9 cellular contexts compared by ENCODE assay signal in genomic region chr12:45183263-45183662, GRCh38. TPM values are rescaled to one million over a fixed set of nuclear protein-coding genes. Genes with fewer than 3 reads are reported as not detected.
DNase-seq lines count a peak whose midpoint lies in the region; ATAC-seq, FAIRE-seq and TF ChIP-seq lines count a peak whose summit lies in the region.
"Had no signal": no experiment of that assay in that cellular context is flagged by ENCODE, and none has a peak within 500 bp of the region (broad histone marks: within the 10 kb centered on the region; RNA-seq: fewer than 3 reads in every experiment).

No MANE protein-coding gene starts in this region.

- peaks cover 12% of the 10 kb centered on the region for H3K36me3 Mint-ChIP-seq in endodermal cell (ENCODE audit: low read depth)
- H3K36me3 Mint-ChIP-seq in progenitor cell of endocrine pancreas (ENCODE audit: insufficient read depth) = peaks cover 9% of the 10 kb centered on the region
- H3K36me3 Mint-ChIP-seq in activated T-cell treated with anti-CD3 and anti-CD28 coated beads, Interleukin-2, amount 50 U/mL, for 4 hours (ENCODE audit: insufficient read depth) = peaks cover 15% of the 10 kb centered on the region

- H3K27me3 Mint-ChIP-seq in endodermal cell (ENCODE audit: insufficient read depth) = no peaks in the 10 kb centered on the region
- no peaks in the 10 kb centered on the region for H3K27me3 Mint-ChIP-seq in progenitor cell of endocrine pancreas
- H3K27me3 Mint-ChIP-seq in activated T-cell treated with anti-CD3 and anti-CD28 coated beads, Interleukin-2, amount 50 U/mL, for 4 hours (ENCODE audit: low read depth) = no peaks in the 10 kb centered on the region

- POLR2A ChIA-PET in GM10248 (lab: Yijun Ruan, JAX) = no interaction called here

- no peak overlapping the region for H3K9ac ChIP-seq in OCI-LY1 (ENCODE audit: low read length)
- H3K9ac ChIP-seq in endodermal cell (ENCODE audit: extremely low read depth, low read length, poor library complexity, severe bottlenecking) = no peak overlapping the region

- H3K4me1 ChIP-seq in OCI-LY1 (ENCODE audit: insufficient read depth, low read length, severe bottlenecking) (no peaks in the 10 kb centered on the region), endodermal cell (ENCODE audit: control insufficient read depth, insufficient read depth, low read length) (no peaks in the 10 kb centered on the region)

- H3K4me2 ChIP-seq in OCI-LY1 (ENCODE audit: low read length) = no peak overlapping the region

- CTCF ChIA-PET in GM10248 (lab: Yijun Ruan, JAX) = interaction anchor here (1.2 to 3.1 kb wide), 4 partner anchors 8 to 33 kb away, joined by 3 to 14 read pairs (median 4); no protein-coding TSS in a partner anchor

- TF ChIP-seq CTCF in GM10248 (IDR thresholded peaks at IDR 0.05; ENCODE audit: control extremely low read depth, extremely low read depth, low read depth, missing control alignments) (peak; percentile 27), OCI-LY1 (IDR thresholded peaks at IDR 0.05; ENCODE audit: low read length) (peak; percentile 41; the same call in 1 of the 2 replicates), endodermal cell (conservative IDR thresholded peaks at IDR 0.05) (peak; percentile 60), progenitor cell of endocrine pancreas (IDR thresholded peaks at IDR 0.05; ENCODE audit: unreplicated experiment) (peak; percentile 36)

- H3K4me1 Mint-ChIP-seq in endodermal cell = peaks cover 5% of the 10 kb centered on the region
- H3K4me1 Mint-ChIP-seq in progenitor cell of endocrine pancreas (ENCODE audit: low read depth) = no peaks in the 10 kb centered on the region
- no peaks in the 10 kb centered on the region for H3K4me1 Mint-ChIP-seq in activated T-cell treated with anti-CD3 and anti-CD28 coated beads, Interleukin-2, amount 50 U/mL, for 4 hours (ENCODE audit: low read depth)

- peaks cover 19% of the 10 kb centered on the region for H3K9me3 Mint-ChIP-seq in endodermal cell
- H3K9me3 Mint-ChIP-seq in progenitor cell of endocrine pancreas (ENCODE audit: low read depth) = peaks cover 7% of the 10 kb centered on the region
- peaks cover 7% of the 10 kb centered on the region for H3K9me3 Mint-ChIP-seq in activated T-cell treated with anti-CD3 and anti-CD28 coated beads, Interleukin-2, amount 50 U/mL, for 4 hours

- no peak overlapping the region for H3K4me3 ChIP-seq in OCI-LY1 (ENCODE audit: low read depth, low read length, poor library complexity, severe bottlenecking)
- H3K4me3 ChIP-seq in endodermal cell (ENCODE audit: low read length) = no peak overlapping the region

- DNase-seq in GM10248 (ENCODE audit: extremely low spot score) (no peak), endodermal cell (no peak), progenitor cell of endocrine pancreas (ENCODE audit: low spot score, unreplicated experiment) (no peak), GM19239 (ENCODE audit: insufficient read length, low spot score) (no peak), GOT3 (lab: John Stamatoyannopoulos, UW) (no peak)
- no peak for DNase-seq in activated T-cell treated with anti-CD3 and anti-CD28 coated beads, Interleukin-2, amount 50 U/mL, for 4 hours
- DNase-seq: NCI-H2029 treated with DMSO at 0.1 percent for 48 hours had no signal

- H3K9me3 ChIP-seq in OCI-LY1 (ENCODE audit: low read length) (peaks cover 7% of the 10 kb centered on the region; the same call in 1 of the 2 replicates), endodermal cell (ENCODE audit: control insufficient read depth, low read length) (peaks cover 20% of the 10 kb centered on the region)

- no peaks in the 10 kb centered on the region for H3K27me3 ChIP-seq in OCI-LY1 (ENCODE audit: insufficient read depth, low read length)
- H3K27me3 ChIP-seq in endodermal cell (ENCODE audit: control insufficient read depth, insufficient read depth, low read length, poor library complexity, severe bottlenecking) = no peaks in the 10 kb centered on the region

- no peaks in the 10 kb centered on the region for H3K79me2 ChIP-seq in OCI-LY1 (ENCODE audit: insufficient read depth, low read length)

- no peaks in the 10 kb centered on the region for H4K20me1 ChIP-seq in OCI-LY1 (ENCODE audit: insufficient read depth, low read length)

- H3K27ac Mint-ChIP-seq in endodermal cell (no peak overlapping the region), progenitor cell of endocrine pancreas (no peak overlapping the region)

- no peaks in the 10 kb centered on the region for H3K9me2 ChIP-seq in OCI-LY1 (ENCODE audit: low read depth, low read length)

- ATAC-seq in GM21717 (IDR thresholded peaks at IDR 0.05; ENCODE audit: unreplicated experiment) = no peak
- ATAC-seq in activated T-cell treated with anti-CD3 and anti-CD28 coated beads, Interleukin-2, amount 50 U/mL, for 4 hours = no peak

- no peaks in the 10 kb centered on the region for H3K36me3 ChIP-seq in OCI-LY1 (ENCODE audit: insufficient read depth, low read length)
- H3K36me3 ChIP-seq in endodermal cell (ENCODE audit: control insufficient read depth, insufficient read depth, low read length) = no peaks in the 10 kb centered on the region

- H2AFZ ChIP-seq in OCI-LY1 (ENCODE audit: low read length) = no peak overlapping the region

- H3K27ac ChIP-seq in OCI-LY1 (ENCODE audit: low read depth, low read length, poor library complexity, severe bottlenecking) (no peak overlapping the region), endodermal cell (ENCODE audit: low read depth, low read length) (no peak overlapping the region)

- H3K4me3 Mint-ChIP-seq in endodermal cell (no peak overlapping the region), progenitor cell of endocrine pancreas (ENCODE audit: low read depth) (no peak overlapping the region)
- no peak overlapping the region for H3K4me3 Mint-ChIP-seq in activated T-cell treated with anti-CD3 and anti-CD28 coated beads, Interleukin-2, amount 50 U/mL, for 4 hours

- WGBS in endodermal cell (ENCODE audit: insufficient coverage in 1 of 2, insufficient read length in 1 of 2), 2 experiments = 92% methylated on average over 2 of the region's 2 CpGs; no CpG with 5 or more reads in 1 of the 2 experiments

- no peak for FAIRE-seq in GM19239 (lab: Jason Lieb, UNC)

- H3F3A ChIP-seq in OCI-LY1 (ENCODE audit: insufficient read depth, low read length) = no peaks in the 10 kb centered on the region

RNA-seq across cellular contexts. Expression of gene ANO6, which starts 32.6 kb away (rescaled TPM):
- total RNA-seq in endodermal cell = 10 to 100 TPM; 53.5 to 55.2 TPM
- polyA plus RNA-seq in endodermal cell (2013, experiment 1 of 2) = 30.0 TPM
- 29.1 TPM for polyA plus RNA-seq in endodermal cell (2013, experiment 2 of 2)
- 39.2 and 43.1 TPM in 2 replicates for total RNA-seq in progenitor cell of endocrine pancreas
- 10 to 100 TPM; 13.6 to 18.5 (median 16.3) TPM for total RNA-seq in activated T-cell treated with anti-CD3 and anti-CD28 coated beads, Interleukin-2, amount 50 U/mL, for 4 hours
